19 cellular contexts compared by ENCODE assay signal in the genomic region with DNA sequence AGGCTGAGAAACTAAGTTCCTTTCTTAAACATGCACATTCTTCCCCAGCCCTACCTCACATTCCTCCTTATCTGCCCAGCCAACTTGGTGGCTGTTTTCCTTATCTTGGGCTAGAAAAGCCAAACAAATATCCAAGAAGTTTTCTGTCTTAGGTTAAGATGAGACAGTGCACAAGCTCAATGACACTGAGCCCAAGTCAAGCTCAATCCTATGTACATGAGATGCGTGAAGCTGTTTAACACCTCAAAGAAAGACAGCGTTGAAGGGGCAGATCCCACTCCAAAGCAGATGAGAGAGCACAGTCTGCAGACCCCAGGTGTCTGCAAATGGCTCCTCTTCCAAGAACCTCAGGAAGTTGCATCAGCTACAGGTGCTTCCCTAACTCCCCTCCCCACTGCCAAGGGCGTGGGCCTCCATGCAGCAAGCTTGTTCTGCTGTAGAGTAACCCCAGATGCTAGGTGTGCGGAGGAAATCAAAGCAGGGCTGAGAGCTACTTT. TPM values are rescaled to one million over a fixed set of nuclear protein-coding genes. Genes with fewer than 3 reads are reported as not detected.
DNase-seq lines count a peak whose midpoint lies in the region; ATAC-seq and TF ChIP-seq lines count a peak whose summit lies in the region.
"Had no signal": no experiment of that assay in that cellular context is flagged by ENCODE, and none has a peak within 500 bp of the region (broad histone marks: within the 10 kb centered on the region; RNA-seq: fewer than 3 reads in every experiment).

No MANE protein-coding gene starts in this region.

- ATAC-seq in activated CD8-positive, alpha-beta T cell treated with anti-CD3 and anti-CD28 coated beads, Interleukin-2, amount 10 ng/mL, durations not matched to agents 7 days and 5 days, result peak; percentile 33
- ATAC-seq in naive B cell (ENCODE audit: low read depth in 2 of 2), result peak; percentile 36 to 60
- ATAC-seq: activated CD4-positive, alpha-beta T cell treated with anti-CD3 and anti-CD28 coated beads for 36 hours; SK-N-SH treated with all-trans-retinoic acid at 6 μM for 48 hours had no signal

- no peak overlapping the region for H3K4me3 ChIP-seq in Loucy (ENCODE audit: low read length, poor library complexity, severe bottlenecking)
- H3K4me3 ChIP-seq: MG63, stomach had no signal

- no peaks in the 10 kb centered on the region for H3K9me3 Mint-ChIP-seq in activated CD8-positive, alpha-beta T cell treated with anti-CD3 and anti-CD28 coated beads, Interleukin-2, amount 10 ng/mL, durations not matched to agents 7 days and 5 days (ENCODE audit: insufficient read depth)
- peaks cover 0 to 1% (median 0%) of the 10 kb centered on the region in 7 donors for H3K9me3 Mint-ChIP-seq in naive B cell

- CTCF ChIA-PET in activated CD8-positive, alpha-beta T cell treated with anti-CD3 and anti-CD28 coated beads, Interleukin-2, amount 10 ng/mL, durations not matched to agents 7 days and 5 days (lab: Charles Lee), result interaction anchor here (0.7 to 4.2 kb wide), 7 partner anchors 9 to 360 kb away, joined by 3 to 42 read pairs (median 6); no protein-coding TSS in a partner anchor

- H4K20me1 ChIP-seq in Loucy (ENCODE audit: insufficient read depth, low read length, poor library complexity, severe bottlenecking), result no peaks in the 10 kb centered on the region

- peaks cover 26% of the 10 kb centered on the region for H3K4me1 Mint-ChIP-seq in activated CD8-positive, alpha-beta T cell treated with anti-CD3 and anti-CD28 coated beads, Interleukin-2, amount 10 ng/mL, durations not matched to agents 7 days and 5 days (ENCODE audit: low read depth)
- peaks cover 18 to 35% (median 26%) of the 10 kb centered on the region in 3 donors for H3K4me1 Mint-ChIP-seq in naive B cell

- no peaks in the 10 kb centered on the region for H3K27me3 ChIP-seq in Loucy (ENCODE audit: insufficient read depth, low read length, poor library complexity, severe bottlenecking)
- H3K27me3 ChIP-seq: MG63, stomach had no signal

- no peaks in the 10 kb centered on the region for H3K9me2 ChIP-seq in Loucy (replicated peaks; ENCODE audit: low read depth, low read length)

- no peak for TF ChIP-seq CTCF in Loucy (conservative IDR thresholded peaks at IDR 0.05; ENCODE audit: low read length)

- no peak overlapping the region; the same call in 1 of the 2 replicates for H2AFZ ChIP-seq in Loucy (ENCODE audit: low read length)
- H2AFZ ChIP-seq: parathyroid adenoma had no signal

- peaks cover 15% of the 10 kb centered on the region for H3K27me3 Mint-ChIP-seq in activated CD8-positive, alpha-beta T cell treated with anti-CD3 and anti-CD28 coated beads, Interleukin-2, amount 10 ng/mL, durations not matched to agents 7 days and 5 days (ENCODE audit: low read depth)
- peaks cover 19 to 37% (median 26%) of the 10 kb centered on the region in 3 donors for H3K27me3 Mint-ChIP-seq in naive B cell
- H3K27me3 Mint-ChIP-seq: activated CD4-positive, alpha-beta T cell treated with anti-CD3 and anti-CD28 coated beads for 36 hours had no signal

- no peaks in the 10 kb centered on the region for H3K9me3 ChIP-seq in Loucy (ENCODE audit: insufficient read depth, low read depth, low read length)
- H3K9me3 ChIP-seq: MG63, stomach had no signal

- H3K27ac Mint-ChIP-seq in activated CD8-positive, alpha-beta T cell treated with anti-CD3 and anti-CD28 coated beads, Interleukin-2, amount 10 ng/mL, durations not matched to agents 7 days and 5 days, result no peak overlapping the region
- H3K27ac Mint-ChIP-seq in naive B cell, result peak overlapping the region in 1 of 6 donors; percentile 60

- no peak overlapping the region for H3K9ac ChIP-seq in Loucy (ENCODE audit: low read depth, low read length, poor library complexity, severe bottlenecking)
- H3K9ac ChIP-seq: parathyroid adenoma had no signal

- no peaks in the 10 kb centered on the region for H3K79me2 ChIP-seq in Loucy (ENCODE audit: insufficient read depth, low read length)
- H3K79me2 ChIP-seq: parathyroid adenoma had no signal

- no peak overlapping the region for H3K4me3 Mint-ChIP-seq in activated CD8-positive, alpha-beta T cell treated with anti-CD3 and anti-CD28 coated beads, Interleukin-2, amount 10 ng/mL, durations not matched to agents 7 days and 5 days
- peak overlapping the region in 2 of 8 donors; percentile 7 to 70 for H3K4me3 Mint-ChIP-seq in naive B cell
- H3K4me3 Mint-ChIP-seq: activated CD4-positive, alpha-beta T cell treated with anti-CD3 and anti-CD28 coated beads for 36 hours had no signal

- peak; percentile 35 for DNase-seq in ELF-1 (ENCODE audit: low read depth, low spot score)
- no peak for DNase-seq in activated CD8-positive, alpha-beta T cell treated with anti-CD3 and anti-CD28 coated beads, Interleukin-2, amount 10 ng/mL, durations not matched to agents 7 days and 5 days
- DNase-seq in naive B cell, result no peak
- DNase-seq in COLO829 (ENCODE audit: low spot score), result no peak
- no peak for DNase-seq in NCI-H345 (lab: John Stamatoyannopoulos, UW)
- no peak for DNase-seq in T-helper 9 cell
- DNase-seq: activated CD4-positive, alpha-beta T cell treated with anti-CD3 and anti-CD28 coated beads for 36 hours; Calu3; kidney; MG63; NCI-H1694; stimulated activated CD4-positive, alpha-beta T cell treated with anti-CD3 and anti-CD28 coated beads, Interleukin-1b, Interleukin-23, amount 100 ng/mL, for 48 hours; stomach had no signal

- peaks cover 5% of the 10 kb centered on the region for H3K36me3 Mint-ChIP-seq in activated CD8-positive, alpha-beta T cell treated with anti-CD3 and anti-CD28 coated beads, Interleukin-2, amount 10 ng/mL, durations not matched to agents 7 days and 5 days (ENCODE audit: low read depth)
- H3K36me3 Mint-ChIP-seq in naive B cell, result no peaks in the 10 kb centered on the region

- H3K4me2 ChIP-seq in Loucy (ENCODE audit: low read depth, low read length, poor library complexity, severe bottlenecking), result peak overlapping the region; percentile 7

- H3K36me3 ChIP-seq in Loucy (ENCODE audit: insufficient read depth, low read length), result no peaks in the 10 kb centered on the region
- H3K36me3 ChIP-seq: MG63 had no signal

- peaks cover 29% of the 10 kb centered on the region for H3K4me1 ChIP-seq in Loucy (ENCODE audit: insufficient read depth, low read length, poor library complexity, severe bottlenecking)
- H3K4me1 ChIP-seq: parathyroid adenoma had no signal

- POLR2A ChIA-PET in activated CD8-positive, alpha-beta T cell treated with anti-CD3 and anti-CD28 coated beads, Interleukin-2, amount 10 ng/mL, durations not matched to agents 7 days and 5 days (lab: Charles Lee), result interaction anchor here (2.6 kb wide), 1 partner anchor 11 kb away, joined by 12 read pairs; no protein-coding TSS in a partner anchor

- H3F3A ChIP-seq in Loucy (ENCODE audit: low read depth), result no peaks in the 10 kb centered on the region

RNA-seq across cellular contexts. Expression of a gene that starts 16.6 kb away (rescaled TPM):
- total RNA-seq in activated CD8-positive, alpha-beta T cell treated with anti-CD3 and anti-CD28 coated beads, Interleukin-2, amount 10 ng/mL, durations not matched to agents 7 days and 5 days, result under 1 TPM in 1 of 2 experiments, not detected in 1; 0.11 TPM
- polyA plus RNA-seq in naive B cell (ENCODE audit: low read depth in 6 of 6), result not detected
- total RNA-seq: Calu3 had no signal

RNA-seq across cellular contexts. Expression of a gene that starts 51.7 kb away (rescaled TPM):
- not detected for total RNA-seq in activated CD8-positive, alpha-beta T cell treated with anti-CD3 and anti-CD28 coated beads, Interleukin-2, amount 10 ng/mL, durations not matched to agents 7 days and 5 days
- polyA plus RNA-seq in naive B cell (ENCODE audit: low read depth in 6 of 6), result not detected
- total RNA-seq: activated CD4-positive, alpha-beta T cell treated with anti-CD3 and anti-CD28 coated beads for 36 hours; Calu3; HT1080; kidney; lung microvascular endothelial cell; myocyte; stomach had no signal
- polyA plus RNA-seq: stomach had no signal
